In genomic region chr7:150435390-150436073, GRCh38 we compare ENCODE assay signal across 8 cellular contexts. TPM values are rescaled to one million over a fixed set of nuclear protein-coding genes. Genes with fewer than 3 reads are reported as not detected.
DNase-seq lines count a peak whose midpoint lies in the region; ATAC-seq and TF ChIP-seq lines count a peak whose summit lies in the region.

No MANE protein-coding gene starts in this region.

- H3K4me1 ChIP-seq in uterus, result no peaks in the 10 kb centered on the region
- H3K4me1 ChIP-seq in esophagus squamous epithelium, result no peaks in the 10 kb centered on the region

- no peaks in the 10 kb centered on the region for H3K27me3 ChIP-seq in uterus
- H3K27me3 ChIP-seq in esophagus squamous epithelium, result peaks cover 0 to 7% (median 0%) of the 10 kb centered on the region in 4 donors

- H3K36me3 Mint-ChIP-seq in activated naive CD4-positive, alpha-beta T cell treated with anti-CD3 and anti-CD28 coated beads, Interleukin-2, amount 50 U/mL, for 72 hours, result no peaks in the 10 kb centered on the region
- no peaks in the 10 kb centered on the region for H3K36me3 Mint-ChIP-seq in osteocyte (ENCODE audit: unreplicated experiment)

- H3K4me1 Mint-ChIP-seq in osteocyte (ENCODE audit: unreplicated experiment), result no peaks in the 10 kb centered on the region

- no peak overlapping the region for H3K27ac ChIP-seq in uterus
- peak overlapping the region in 1 of 4 donors; percentile 59 for H3K27ac ChIP-seq in esophagus squamous epithelium

- DNase-seq in MV-4-11 (lab: John Stamatoyannopoulos, UW) (peak; percentile 96), midbrain (lab: John Stamatoyannopoulos, UW) (peak; percentile 17), uterus (no peak), osteocyte (ENCODE audit: extremely low spot score, unreplicated experiment) (no peak), esophagus squamous epithelium (lab: John Stamatoyannopoulos, UW) (no peak)
- DNase-seq in activated naive CD4-positive, alpha-beta T cell treated with anti-CD3 and anti-CD28 coated beads, Interleukin-2, amount 50 U/mL, for 72 hours (ENCODE audit: low spot score in 2 of 2), result no peak

- no peaks in the 10 kb centered on the region for H3K9me3 Mint-ChIP-seq in activated naive CD4-positive, alpha-beta T cell treated with anti-CD3 and anti-CD28 coated beads, Interleukin-2, amount 50 U/mL, for 72 hours
- H3K9me3 Mint-ChIP-seq in osteocyte (ENCODE audit: unreplicated experiment), result no peaks in the 10 kb centered on the region

- H3K36me3 ChIP-seq in uterus (no peaks in the 10 kb centered on the region), esophagus squamous epithelium (no peaks in the 10 kb centered on the region)

- no peak overlapping the region for H3K4me3 Mint-ChIP-seq in osteocyte (ENCODE audit: unreplicated experiment)

- peaks cover 11% of the 10 kb centered on the region for H3K27me3 Mint-ChIP-seq in osteocyte (ENCODE audit: unreplicated experiment)

- intact Hi-C loops in uterus (cut with DNase I; ENCODE audit: low total_unique reads), result no loop called here
- intact Hi-C loops in esophagus squamous epithelium (cut with DNase I), result no loop called here

- peak; percentile 88 for ATAC-seq in GM18868 (IDR thresholded peaks at IDR 0.05; ENCODE audit: unreplicated experiment)
- ATAC-seq in HG02588 (IDR thresholded peaks at IDR 0.05; ENCODE audit: unreplicated experiment), result peak; percentile 91
- ATAC-seq in activated naive CD4-positive, alpha-beta T cell treated with anti-CD3 and anti-CD28 coated beads, Interleukin-2, amount 50 U/mL, for 72 hours, result no peak

- no peak overlapping the region for H3K27ac Mint-ChIP-seq in activated naive CD4-positive, alpha-beta T cell treated with anti-CD3 and anti-CD28 coated beads, Interleukin-2, amount 50 U/mL, for 72 hours
- no peak overlapping the region for H3K27ac Mint-ChIP-seq in osteocyte (ENCODE audit: unreplicated experiment)

- H3K4me3 ChIP-seq in uterus (no peak overlapping the region), esophagus squamous epithelium (no peak overlapping the region)

- no peak for TF ChIP-seq CTCF in uterus (IDR thresholded peaks at IDR 0.05)
- TF ChIP-seq CTCF in osteocyte (IDR thresholded peaks at IDR 0.05), result no peak
- no peak for TF ChIP-seq CTCF in esophagus squamous epithelium (IDR thresholded peaks at IDR 0.05)

- H3K9me3 ChIP-seq in uterus (no peaks in the 10 kb centered on the region), esophagus squamous epithelium (no peaks in the 10 kb centered on the region)

- WGBS in esophagus squamous epithelium, 2 donors, result 63 to 64% methylated on average over 7 to 8 of the region's 8 CpGs

- TF ChIP-seq POLR2A in uterus (IDR thresholded peaks at IDR 0.05), result no peak
- TF ChIP-seq POLR2A in esophagus squamous epithelium (IDR thresholded peaks at IDR 0.05), result no peak

RNA-seq across cellular contexts. Expression of gene GIMAP8, which starts 14.9 kb away (rescaled TPM):
- total RNA-seq in uterus, result 10 to 100 TPM; 16.7 to 47.7 (median 25.6) TPM
- total RNA-seq in activated naive CD4-positive, alpha-beta T cell treated with anti-CD3 and anti-CD28 coated beads, Interleukin-2, amount 50 U/mL, for 72 hours, result 10 to 100 TPM; 13.5 to 17.7 TPM
- total RNA-seq in osteocyte, result not detected in 2 replicates
- 10 to 100 TPM in 1 of 4 donors, 1 to 10 TPM in 1, under 1 TPM in 2; 0.38 to 12.2 (median 2.4) TPM for total RNA-seq in esophagus squamous epithelium

RNA-seq across cellular contexts. Expression of gene ZNF775, which starts 56.4 kb away (rescaled TPM):
- total RNA-seq in uterus (1 to 10 TPM in 3 of 4 donors, not detected in 1; 2.0 to 8.4 (median 6.7) TPM), osteocyte (5.9 and 8.0 TPM in 2 replicates), esophagus squamous epithelium (1 to 10 TPM; 1.2 to 2.3 (median 1.8) TPM)
- 1 to 10 TPM; 4.4 to 5.0 TPM for total RNA-seq in activated naive CD4-positive, alpha-beta T cell treated with anti-CD3 and anti-CD28 coated beads, Interleukin-2, amount 50 U/mL, for 72 hours

Comparison
In these comparisons a context has a peak if more than half of its experiments do, and no peak if none do; other contexts are left out.
1. ATAC-seq: peak in GM18868 (single experiment) and HG02588 (single experiment); none in activated naive CD4-positive, alpha-beta T cell treated with anti-CD3 and anti-CD28 coated beads, Interleukin-2, amount 50 U/mL, for 72 hours (0 of 2).
2. DNase-seq: peak in MV-4-11 (single experiment) and midbrain (single experiment); none in uterus (0 of 2), activated naive CD4-positive, alpha-beta T cell treated with anti-CD3 and anti-CD28 coated beads, Interleukin-2, amount 50 U/mL, for 72 hours (0 of 2), osteocyte (single experiment) and esophagus squamous epithelium (single experiment).